ENCODE assay signal across 2 cellular contexts in genomic region chr1:195648875-195649274, GRCh38.
A peak's percentile ranks its signal among the peaks of the same experiment; 100 is the strongest.
DNase-seq lines count a peak whose midpoint lies in the region; ATAC-seq, FAIRE-seq and TF ChIP-seq lines count a peak whose summit lies in the region.
"Not testable (repeated sequence)": the region's sequence is repeated elsewhere in the genome, so short reads cannot be mapped to it uniquely, and the experiment has no call there.

No MANE protein-coding gene starts in this region.

- H3K4me2 ChIP-seq in K562 (ENCODE audit: insufficient read depth, low read length), result not testable (repeated sequence)

- not testable (repeated sequence) for BruUV-seq in K562 (replicated peaks; lab: Mats Ljungman, UMichigan)

- not testable (repeated sequence) for TF ChIP-seq POLR2A in K562 (conservative IDR thresholded peaks at IDR 0.05)

- not testable (repeated sequence) for H3K4me3 ChIP-seq in HEK293 (ENCODE audit: low read depth, low read length); K562

- in situ Hi-C loops in K562 (cut with MboI), result not testable (repeated sequence)

- not testable (repeated sequence) for H3K4me1 ChIP-seq in HEK293 (ENCODE audit: control insufficient read depth, insufficient read depth, low read length); K562 (replicated peaks in 1 of 2; ENCODE audit: control insufficient read depth in 2 of 2, insufficient read depth in 2 of 2, low read length in 2 of 2)

- H4K20me1 ChIP-seq in K562 (replicated peaks; ENCODE audit: control insufficient read depth, insufficient read depth, low read length), result not testable (repeated sequence)

- not testable (repeated sequence) for H3K79me2 ChIP-seq in K562 (ENCODE audit: control insufficient read depth, insufficient read depth, low read length)

- CTCF ChIA-PET in HEK293 (lab: Yijun Ruan, JAX); K562 (lab: Yijun Ruan, JAX; ENCODE audit: low intra/inter-chr PET ratio): not testable (repeated sequence)

- not testable (repeated sequence) for ATAC-seq in K562

- not testable (repeated sequence) for TF ChIP-seq EP300 in K562 (IDR thresholded peaks at IDR 0.05; ENCODE audit: low read length)

- POLR2A ChIA-PET in HEK293 (lab: Yijun Ruan, JAX); K562 (lab: Yijun Ruan, JAX): not testable (repeated sequence)

- H3K9me1 ChIP-seq in K562 (ENCODE audit: control insufficient read depth, insufficient read depth, low read length), result not testable (repeated sequence)

- not testable (repeated sequence) for H3K9me3 ChIP-seq in HEK293 (ENCODE audit: control insufficient read depth, insufficient read depth, low read depth, low read length); K562 (replicated peaks; ENCODE audit: control insufficient read depth, insufficient read depth, low read depth, low read length)

- not testable (repeated sequence) for H3K27me3 ChIP-seq in K562 (ENCODE audit: control insufficient read depth in 2 of 2, insufficient read depth in 2 of 2, low read length in 2 of 2)

- not testable (repeated sequence) for H3K36me3 ChIP-seq in HEK293 (ENCODE audit: control insufficient read depth in 2 of 2, insufficient read depth in 1 of 2, low read length in 2 of 2); K562 (ENCODE audit: control insufficient read depth, insufficient read depth, low read length)

- not testable (repeated sequence) for DNase-seq in K562 (ENCODE audit: extremely low read depth in 1 of 4, low spot score in 3 of 4)

- not testable (repeated sequence) for TF ChIP-seq CTCF in HEK293 (tag by site-specific recombination; IDR thresholded peaks at IDR 0.05); K562 (IDR thresholded peaks at IDR 0.05 in 2 of 3, conservative IDR thresholded peaks at IDR 0.05 in 1 of 3; ENCODE audit: insufficient read depth in 2 of 3, low read depth in 1 of 3, low read length in 3 of 3)

- H3K27ac ChIP-seq in HEK293 (ENCODE audit: extremely low read depth, low read depth, low read length); K562 (ENCODE audit: extremely low read depth, low read depth, low read length): not testable (repeated sequence)

- FAIRE-seq in K562 (lab: Jason Lieb, UNC), result not testable (repeated sequence)

- intact Hi-C loops in K562 (cut with micrococcal nuclease), result not testable (repeated sequence)

- TF ChIP-seq RAD21 in K562 (CRISPR knock-in tag; conservative IDR thresholded peaks at IDR 0.05 in 1 of 2, IDR thresholded peaks at IDR 0.05 in 1 of 2), result not testable (repeated sequence)

- not testable (repeated sequence) for H2AFZ ChIP-seq in K562 (ENCODE audit: low read depth, low read length)

- not testable (repeated sequence) for H3K9ac ChIP-seq in K562 (ENCODE audit: insufficient read depth in 1 of 2, low read depth in 2 of 2, low read length in 2 of 2)

- 11% methylated on average over 2 of the region's 2 CpGs for WGBS in K562 (ENCODE audit: insufficient coverage, low coverage, missing lambda C conversion rate)

TF ChIP-seq in HEK293, 187 proteins besides CTCF, POLR2A, EP300 and RAD21:
- peak; percentile 61; the same call in 1 of the 2 replicates for TF ChIP-seq ZNF146 (tag by site-specific recombination; IDR thresholded peaks at IDR 0.05)

TF ChIP-seq in K562, 482 proteins besides CTCF, POLR2A, EP300 and RAD21:
- peak; percentile 54 for TF ChIP-seq ZNF146 (CRISPR knock-in tag; IDR thresholded peaks at IDR 0.05; ENCODE audit: unreplicated experiment)
- peak; percentile 26; the same call in 1 of the 2 replicates for TF ChIP-seq NFIX (CRISPR knock-in tag; IDR thresholded peaks at IDR 0.05; ENCODE audit: low read depth)
- peak; percentile 16 for TF ChIP-seq RBM25 (IDR thresholded peaks at IDR 0.05; ENCODE audit: low read depth, low read length, severe bottlenecking)
- peak; percentile 69 for TF ChIP-seq NFIC (IDR thresholded peaks at IDR 0.05)
